34 cellular contexts compared by ENCODE assay signal in genomic region chr6:152583888-152584287, GRCh38.
"Had no signal": no experiment of that assay in that cellular context is flagged by ENCODE, and none has a peak within 500 bp of the region (broad histone marks: within the 10 kb centered on the region; RNA-seq: fewer than 3 reads in every experiment).

No MANE protein-coding gene starts in this region.

- H3K36me3 ChIP-seq: MG63 had no signal

- H3K4me3 ChIP-seq: MG63 had no signal

- DNase-seq: Karpas-422, Kasumi-1, KG1, MG63, MM.1S, MV-4-11, NCI-H1048, NCI-H1092, NCI-H1092 treated with DMSO at 0.1 percent for 48 hours, NCI-H1105, NCI-H1105 treated with DMSO at 0.1 percent for 48 hours, NCI-H1417, NCI-H1417 treated with DMSO at 0.1 percent for 48 hours, NCI-H1436, NCI-H1436 treated with DMSO at 0.1 percent for 48 hours, NCI-H146, NCI-H1694, NCI-H1694 treated with DMSO at 0.1 percent for 48 hours, NCI-H187, NCI-H187 treated with DMSO at 0.1 percent for 48 hours, NCI-H1930, NCI-H2029, NCI-H2029 treated with DMSO at 0.1 percent for 48 hours, NCI-H2081, NCI-H2081 treated with DMSO at 0.1 percent for 48 hours, NCI-H2107, NCI-H2171, NCI-H2171 treated with DMSO at 0.1 percent for 48 hours, NCI-H2227 treated with DMSO at 0.1 percent for 48 hours, NCI-H226, NCI-H345, NCI-H446, NCI-H446 treated with DMSO at 0.1 percent for 48 hours had no signal

- H3K9ac ChIP-seq: KMS-11 had no signal

- H3K4me2 ChIP-seq: KMS-11 had no signal

- H3K27me3 ChIP-seq: MG63 had no signal

- H3K27ac ChIP-seq: KMS-11 had no signal

- H3K9me3 ChIP-seq: MG63 had no signal
